In genomic region chr4:177229331-177229730, GRCh38 we compare ENCODE assay signal across 9 cellular contexts.
DNase-seq lines count a peak whose midpoint lies in the region; ATAC-seq, FAIRE-seq and TF ChIP-seq lines count a peak whose summit lies in the region.
"Had no signal": no experiment of that assay in that cellular context is flagged by ENCODE, and none has a peak within 500 bp of the region (broad histone marks: within the 10 kb centered on the region; RNA-seq: fewer than 3 reads in every experiment).

No MANE protein-coding gene starts in this region.

- no peak for TF ChIP-seq POLR2A in endothelial cell of umbilical vein (IDR thresholded peaks at IDR 0.05; ENCODE audit: low read depth, low read length)

- H3K79me2 ChIP-seq in GM23338 (replicated peaks; ENCODE audit: insufficient read depth) (no peaks in the 10 kb centered on the region), endothelial cell of umbilical vein (ENCODE audit: control insufficient read depth, insufficient read depth, low read length) (no peaks in the 10 kb centered on the region)

- H3F3A ChIP-seq in GM23338 (replicated peaks; ENCODE audit: low read depth): no peaks in the 10 kb centered on the region

- H3K27me3 ChIP-seq in GM23338 (ENCODE audit: insufficient read depth): no peaks in the 10 kb centered on the region
- no peaks in the 10 kb centered on the region for H3K27me3 ChIP-seq in endothelial cell of umbilical vein (ENCODE audit: control insufficient read depth in 2 of 2, insufficient read depth in 2 of 2, low read length in 2 of 2)
- H3K27me3 ChIP-seq in skeletal muscle satellite cell (ENCODE audit: control insufficient read depth, insufficient read depth, low read length): no peaks in the 10 kb centered on the region
- H3K27me3 ChIP-seq in left lung: no peaks in the 10 kb centered on the region

- H4K20me1 ChIP-seq in GM23338 (replicated peaks; ENCODE audit: insufficient read depth) (no peaks in the 10 kb centered on the region), endothelial cell of umbilical vein (replicated peaks; ENCODE audit: control insufficient read depth, extremely low read depth, insufficient read depth, low read length) (no peaks in the 10 kb centered on the region)

- no peak overlapping the region for H3K4me3 ChIP-seq in GM23338
- H3K4me3 ChIP-seq in endothelial cell of umbilical vein (replicated peaks in 1 of 3; ENCODE audit: insufficient read depth in 1 of 3, low read depth in 1 of 3, low read length in 3 of 3): peak overlapping the region; percentile 8 to 61 (median 18)
- peak overlapping the region; percentile 61 for H3K4me3 ChIP-seq in skeletal muscle satellite cell (ENCODE audit: low read length)
- H3K4me3 ChIP-seq in left lung: no peak overlapping the region
- H3K4me3 ChIP-seq: SK-N-MC had no signal

- dilution Hi-C loops in endothelial cell of umbilical vein (cut with MboI; ENCODE audit: extremely low pct_ligation_motif_present, low sequenced_read_pairs): no loop called here

- no peaks in the 10 kb centered on the region; the same call in 2 of the 3 replicates for H3K9me3 Mint-ChIP-seq in GM23338

- no peak for DNase-seq in GM23338 (ENCODE audit: low spot score)
- DNase-seq in RPMI7951 (ENCODE audit: low read depth): peak; percentile 46
- peak; percentile 38 for DNase-seq in endothelial cell of umbilical vein (ENCODE audit: low read depth, low spot score)
- no peak for DNase-seq in left lung
- DNase-seq in iPS-NIHi11 (ENCODE audit: low spot score): no peak

- H3K27ac Mint-ChIP-seq in GM23338: no peak overlapping the region

- BruUV-seq in endothelial cell of umbilical vein (replicated peaks; lab: Mats Ljungman, UMichigan): no TSS peak

- no peak overlapping the region for H3K4me3 Mint-ChIP-seq in GM23338

- ATAC-seq in GM23338 (no peak), GM21528 (IDR thresholded peaks at IDR 0.05; ENCODE audit: low FRiP score, unreplicated experiment) (no peak), GM18498 (IDR thresholded peaks at IDR 0.05; ENCODE audit: unreplicated experiment) (no peak), left lung (no peak)

- 0 out of 3 replicates have a peak, but pooled peaks cover 2% of the 10 kb centered on the region for H3K36me3 Mint-ChIP-seq in GM23338 (ENCODE audit: low read depth)

- TF ChIP-seq CTCF in GM23338 (conservative IDR thresholded peaks at IDR 0.05; ENCODE audit: low read depth in 2 of 2) (no peak), endothelial cell of umbilical vein (IDR thresholded peaks at IDR 0.05; ENCODE audit: extremely low read depth in 1 of 2, insufficient read depth in 1 of 2, low read depth in 1 of 2, low read length in 2 of 2) (no peak), left lung (IDR thresholded peaks at IDR 0.05) (no peak)

- peaks cover 2% of the 10 kb centered on the region for H3K27me3 Mint-ChIP-seq in GM23338 (ENCODE audit: insufficient read depth, low read depth, poor library complexity)

- H3K4me1 Mint-ChIP-seq in GM23338: peaks cover 10% of the 10 kb centered on the region; the same call in 2 of the 3 replicates

- H3K9ac ChIP-seq in endothelial cell of umbilical vein (replicated peaks; ENCODE audit: extremely low read depth, insufficient read depth, low read length) (peak overlapping the region; percentile 7), skeletal muscle satellite cell (ENCODE audit: low read depth, low read length) (peak overlapping the region; percentile 59)

- POLR2A ChIA-PET in endothelial cell of umbilical vein (lab: Charles Lee): no interaction called here

- H3K9me2 ChIP-seq in GM23338 (ENCODE audit: insufficient read depth): no peaks in the 10 kb centered on the region

- H3K4me2 ChIP-seq in GM23338: no peak overlapping the region
- peak overlapping the region; percentile 86 for H3K4me2 ChIP-seq in endothelial cell of umbilical vein (ENCODE audit: insufficient read depth, low read length)
- peak overlapping the region; percentile 86 for H3K4me2 ChIP-seq in skeletal muscle satellite cell (ENCODE audit: low read length)

- H3K4me1 ChIP-seq in GM23338 (ENCODE audit: insufficient read depth) (peaks cover 11% of the 10 kb centered on the region; the same call in 1 of the 2 replicates), endothelial cell of umbilical vein (ENCODE audit: control insufficient read depth, extremely low read depth, insufficient read depth, low read length) (no peaks in the 10 kb centered on the region), skeletal muscle satellite cell (ENCODE audit: control insufficient read depth, insufficient read depth, low read length) (no peaks in the 10 kb centered on the region), left lung (no peaks in the 10 kb centered on the region)

- intact Hi-C loops in endothelial cell of umbilical vein (cut with micrococcal nuclease) (no loop called here), left lung (cut with DNase I) (no loop called here)

- no peak overlapping the region for H3K27ac ChIP-seq in GM23338 (ENCODE audit: low read depth)
- no peak overlapping the region for H3K27ac ChIP-seq in endothelial cell of umbilical vein (ENCODE audit: insufficient read depth, low read depth, low read length)
- H3K27ac ChIP-seq in left lung: no peak overlapping the region
- H3K27ac ChIP-seq: SK-N-MC had no signal

- FAIRE-seq in endothelial cell of umbilical vein (lab: Jason Lieb, UNC): peak; percentile 67

- no peaks in the 10 kb centered on the region for H3K36me3 ChIP-seq in GM23338 (ENCODE audit: insufficient read depth)
- no peaks in the 10 kb centered on the region for H3K36me3 ChIP-seq in endothelial cell of umbilical vein (ENCODE audit: control insufficient read depth in 2 of 2, extremely low read depth in 1 of 2, insufficient read depth in 2 of 2, low read length in 2 of 2)
- no peaks in the 10 kb centered on the region for H3K36me3 ChIP-seq in skeletal muscle satellite cell (ENCODE audit: insufficient read depth, low read length)
- no peaks in the 10 kb centered on the region for H3K36me3 ChIP-seq in left lung

- CTCF ChIA-PET in endothelial cell of umbilical vein (lab: Charles Lee): interaction anchor here (1.7 kb wide), 1 partner anchor 21 kb away, joined by 4 read pairs; no protein-coding TSS in a partner anchor

- H3K9me3 ChIP-seq in endothelial cell of umbilical vein (replicated peaks; ENCODE audit: control insufficient read depth, insufficient read depth, low read length) (no peaks in the 10 kb centered on the region), skeletal muscle satellite cell (replicated peaks; ENCODE audit: low read length) (no peaks in the 10 kb centered on the region), left lung (no peaks in the 10 kb centered on the region)

- H2AFZ ChIP-seq in GM23338 (peak overlapping the region; percentile 82; the same call in 1 of the 2 replicates), endothelial cell of umbilical vein (ENCODE audit: low read depth, low read length) (peak overlapping the region; percentile 77)

- H3K9me1 ChIP-seq in endothelial cell of umbilical vein (replicated peaks; ENCODE audit: control insufficient read depth, extremely low read depth, insufficient read depth, low read length): no peaks in the 10 kb centered on the region

TF ChIP-seq in GM23338, 12 proteins besides CTCF, POLR2A, EP300 and RAD21 (continues in another document):
- TF ChIP-seq EZH2 (IDR thresholded peaks at IDR 0.05; ENCODE audit: low read depth, unreplicated experiment) (no peak), ZNF331 (CRISPR knock-in tag; IDR thresholded peaks at IDR 0.05; ENCODE audit: low read depth) (no peak), CREB1 (CRISPR knock-in tag; IDR thresholded peaks at IDR 0.05; ENCODE audit: low read depth) (no peak), STAT1 (IDR thresholded peaks at IDR 0.05; ENCODE audit: unreplicated experiment) (no peak)

TF ChIP-seq in endothelial cell of umbilical vein, 7 proteins besides CTCF, POLR2A, EP300 and RAD21:
- TF ChIP-seq POLR2AphosphoS5 (IDR thresholded peaks at IDR 0.05; ENCODE audit: insufficient read depth, low read depth, low read length): no peak

Comparison
In these comparisons a context has a peak if more than half of its experiments do, and no peak if none do; other contexts are left out.
1. DNase-seq: peak in RPMI7951 (single experiment) and endothelial cell of umbilical vein (single experiment); none in GM23338 (single experiment), left lung (0 of 2) and iPS-NIHi11 (single experiment).
2. H3K4me3 ChIP-seq: peak in endothelial cell of umbilical vein (3 of 3) and skeletal muscle satellite cell (single experiment); none in GM23338 (single experiment) and left lung (0 of 2).